In the genomic region with DNA sequence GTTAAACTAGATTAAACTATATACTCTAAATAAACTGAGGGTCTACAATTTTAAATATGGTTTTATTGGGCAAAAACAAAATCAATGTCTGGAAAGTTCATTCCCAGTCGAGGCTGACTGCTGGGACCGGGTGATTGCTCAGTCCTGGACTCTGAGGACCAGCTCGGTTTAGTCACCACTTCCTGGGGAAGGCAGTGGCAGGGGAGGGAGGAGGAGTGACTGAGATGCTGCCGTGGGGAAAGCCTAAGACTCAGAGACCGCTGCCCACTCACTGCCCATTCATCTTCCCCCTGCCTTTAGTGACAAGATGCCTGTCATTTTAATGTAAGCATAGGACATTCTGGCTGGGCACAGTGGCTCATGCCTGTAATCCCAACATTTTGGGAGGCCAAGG, we compare ENCODE assay signal across 9 cellular contexts. TPM values are rescaled to one million over a fixed set of nuclear protein-coding genes. Genes with fewer than 3 reads are reported as not detected.
A peak's percentile ranks its signal among the peaks of the same experiment; 100 is the strongest.
DNase-seq lines count a peak whose midpoint lies in the region; ATAC-seq and TF ChIP-seq lines count a peak whose summit lies in the region.
"Had no signal": no experiment of that assay in that cellular context is flagged by ENCODE, and none has a peak within 500 bp of the region (broad histone marks: within the 10 kb centered on the region; RNA-seq: fewer than 3 reads in every experiment).

No MANE protein-coding gene starts in this region.

- no peaks in the 10 kb centered on the region for H3K27me3 ChIP-seq in adrenal gland
- peaks cover 0 to 17% of the 10 kb centered on the region in 2 donors for H3K27me3 ChIP-seq in left lung
- H3K27me3 ChIP-seq in Karpas-422 (ENCODE audit: low read length), result no peaks in the 10 kb centered on the region
- H3K27me3 ChIP-seq: right lobe of liver had no signal

- no peak overlapping the region for H3K9ac ChIP-seq in Karpas-422 (ENCODE audit: low read length)

- no peaks in the 10 kb centered on the region for H3K9me2 ChIP-seq in Karpas-422 (replicated peaks; ENCODE audit: insufficient read depth, low read length)

- ATAC-seq in left lung, result peak; percentile 16

- H2AFZ ChIP-seq in Karpas-422 (ENCODE audit: low read length), result no peak overlapping the region

- intact Hi-C loops in adrenal gland (cut with DNase I) (loop anchor here in 1 of 2 donors (10.0 kb wide), 1 partner anchor 348 kb away; no protein-coding TSS in a partner anchor), left lung (cut with DNase I) (no loop called here)

- TF ChIP-seq CTCF in adrenal gland (IDR thresholded peaks at IDR 0.05), result no peak
- no peak for TF ChIP-seq CTCF in left lung (IDR thresholded peaks at IDR 0.05)

- no peak overlapping the region for H3K4me3 ChIP-seq in adrenal gland
- H3K4me3 ChIP-seq in left lung, result no peak overlapping the region
- H3K4me3 ChIP-seq in Karpas-422 (ENCODE audit: low read length), result no peak overlapping the region
- H3K4me3 ChIP-seq: right lobe of liver had no signal

- 15 to 27% (median 22%) methylated on average over 4 to 5 of the region's 5 CpGs for WGBS in adrenal gland, 4 donors

- H3K9me3 ChIP-seq in adrenal gland (replicated peaks in 1 of 3) (no peaks in the 10 kb centered on the region), left lung (no peaks in the 10 kb centered on the region), Karpas-422 (ENCODE audit: low read length) (no peaks in the 10 kb centered on the region)
- H3K9me3 ChIP-seq: right lobe of liver had no signal

- H3K4me1 ChIP-seq in adrenal gland (replicated peaks in 1 of 2) (no peaks in the 10 kb centered on the region), left lung (peaks cover 0 to 6% of the 10 kb centered on the region in 2 donors), Karpas-422 (ENCODE audit: low read length) (no peaks in the 10 kb centered on the region)

- peak; percentile 75 for DNase-seq in EH (ENCODE audit: low read depth)
- peak; percentile 81 for DNase-seq in HT1080 (ENCODE audit: low read depth)
- peak in 5 of 7 donors; percentile 22 to 55 (median 34) for DNase-seq in adrenal gland
- no peak for DNase-seq in left lung
- no peak for DNase-seq in Karpas-422
- DNase-seq in NAMALWA (ENCODE audit: low spot score), result no peak
- no peak for DNase-seq in NCI-H82 treated with DMSO at 0.1 percent for 48 hours (lab: John Stamatoyannopoulos, UW; ENCODE audit: unreplicated experiment)
- DNase-seq: anterior cingulate cortex, right lobe of liver had no signal

- no peaks in the 10 kb centered on the region for H3K36me3 ChIP-seq in adrenal gland (replicated peaks in 1 of 2)
- H3K36me3 ChIP-seq in left lung, result no peaks in the 10 kb centered on the region
- H3K36me3 ChIP-seq in Karpas-422 (ENCODE audit: insufficient read depth, low read length), result no peaks in the 10 kb centered on the region
- H3K36me3 ChIP-seq: right lobe of liver had no signal

- H3K27ac ChIP-seq in adrenal gland (no peak overlapping the region), left lung (peak overlapping the region in 1 of 2 donors; percentile 75), Karpas-422 (ENCODE audit: low read length) (no peak overlapping the region)
- H3K27ac ChIP-seq: right lobe of liver had no signal

- no peak overlapping the region for H3K4me2 ChIP-seq in Karpas-422 (ENCODE audit: low read depth, low read length, poor library complexity, severe bottlenecking)

- TF ChIP-seq POLR2A in adrenal gland (IDR thresholded peaks at IDR 0.05), result no peak

- H4K20me1 ChIP-seq in Karpas-422 (ENCODE audit: insufficient read depth, low read depth, low read length), result no peaks in the 10 kb centered on the region

- H3K79me2 ChIP-seq in Karpas-422 (ENCODE audit: low read length), result no peaks in the 10 kb centered on the region

RNA-seq across cellular contexts. Expression of gene ATOH7, which starts 29.0 kb away (rescaled TPM):
- not detected in 2 replicates for total RNA-seq in HT1080 (2014; rRNA removed; shearing (Covaris generic))
- not detected in 2 replicates for polyA plus RNA-seq in HT1080 (2015; cell fraction: cytosol; rRNA removed)
- polyA plus RNA-seq in HT1080 (2015; cell fraction: nucleus; rRNA removed), result not detected in 2 replicates
- total RNA-seq in adrenal gland (under 1 TPM in 3 of 8 donors, not detected in 5; 0.14 to 0.34 (median 0.24) TPM), left lung (not detected)
- polyA plus RNA-seq in adrenal gland, result under 1 TPM in 2 of 3 donors, not detected in 1; 0.48 to 0.71 TPM
- total RNA-seq in Karpas-422 (2014; rRNA removed; shearing (Covaris generic); ENCODE audit: low replicate concordance), result not detected in 2 replicates

Comparison
In these comparisons a context has a peak if more than half of its experiments do, and no peak if none do; other contexts are left out.
1. DNase-seq: peak in EH (single experiment), HT1080 (single experiment) and adrenal gland (5 of 7); none in left lung (0 of 2), Karpas-422 (single experiment), NAMALWA (single experiment) and NCI-H82 treated with DMSO at 0.1 percent for 48 hours (single experiment).